In genomic region chr10:70934701-70935100, GRCh38 we compare ENCODE assay signal across 31 cellular contexts.
"Had no signal": no experiment of that assay in that cellular context is flagged by ENCODE, and none has a peak within 500 bp of the region (broad histone marks: within the 10 kb centered on the region; RNA-seq: fewer than 3 reads in every experiment).

No MANE protein-coding gene starts in this region.

- ATAC-seq: activated CD4-positive, alpha-beta T cell treated with anti-CD3 and anti-CD28 coated beads for 36 hours; activated CD8-positive, alpha-beta memory T cell treated with anti-CD3 and anti-CD28 coated beads, Interleukin-2, amount 10 ng/mL, durations not matched to agents 7 days and 5 days; activated CD8-positive, alpha-beta T cell treated with anti-CD3 and anti-CD28 coated beads, Interleukin-2, amount 10 ng/mL, durations not matched to agents 7 days and 5 days; activated naive CD4-positive, alpha-beta T cell treated with anti-CD3 and anti-CD28 coated beads, Interleukin-2, amount 50 U/mL, for 72 hours; T-helper 17 cell had no signal

- H3K4me1 ChIP-seq: ascending aorta, breast epithelium, colonic mucosa had no signal

- FAIRE-seq: endometrium, endothelial cell of umbilical vein, frontal cortex had no signal

- DNase-seq: activated CD4-positive, alpha-beta memory T cell treated with anti-CD3 and anti-CD28 coated beads for 36 hours; activated CD4-positive, alpha-beta T cell treated with anti-CD3 and anti-CD28 coated beads for 36 hours; activated CD4-positive, alpha-beta T cell treated with anti-CD3 and anti-CD28 coated beads, Interleukin-2, amount 10 ng/mL, durations not matched to agents 24 days and 14 days; activated CD4-positive, CD25-positive, alpha-beta regulatory T cell; activated CD4-positive, CD25-positive, alpha-beta regulatory T cell treated with anti-CD3 and anti-CD28 coated beads, Interleukin-2, amount 50 U/mL, for 72 hours; activated CD8-positive, alpha-beta memory T cell treated with anti-CD3 and anti-CD28 coated beads, Interleukin-2, amount 10 ng/mL, durations not matched to agents 7 days and 5 days; activated CD8-positive, alpha-beta memory T cell treated with anti-CD3 and anti-CD28 coated beads, Interleukin-2, amount 50 U/mL, for 4 hours; activated CD8-positive, alpha-beta T cell treated with anti-CD3 and anti-CD28 coated beads, Interleukin-2, amount 10 ng/mL, durations not matched to agents 7 days and 5 days; activated gamma-delta T cell; activated naive CD4-positive, alpha-beta T cell; activated naive CD4-positive, alpha-beta T cell treated with anti-CD3 and anti-CD28 coated beads, Interleukin-2, amount 10 ng/mL, durations not matched to agents 7 days and 5 days; activated naive CD8-positive, alpha-beta T cell treated with anti-CD3 and anti-CD28 coated beads, Interleukin-2, amount 10 ng/mL, durations not matched to agents 7 days and 5 days; activated T-cell treated with anti-CD3 and anti-CD28 coated beads, Interleukin-2, amount 50 U/mL, for 1 hour; activated T-cell treated with anti-CD3 and anti-CD28 coated beads, Interleukin-2, amount 50 U/mL, for 48 hours; central memory CD4-positive, alpha-beta T cell; cerebellar nuclear complex; colonic mucosa; effector CD8-positive, alpha-beta T cell; foreskin fibroblast; head of caudate nucleus; T-helper 1 cell; T-helper 17 cell; T1000 had no signal

- H3K9me3 ChIP-seq: ascending aorta, breast epithelium, colonic mucosa had no signal

- H3K4me3 ChIP-seq: ascending aorta, breast epithelium, cardiac muscle cell, colonic mucosa had no signal

- H3K27me3 ChIP-seq: ascending aorta, breast epithelium, cardiac muscle cell, colonic mucosa had no signal

- H3K36me3 ChIP-seq: ascending aorta, breast epithelium, cardiac muscle cell, colonic mucosa had no signal

- H3K27ac ChIP-seq: ascending aorta, breast epithelium, cardiac muscle cell, colonic mucosa, epithelial cell of prostate had no signal
